Comparison of ENCODE assay signal across 8 cellular contexts in genomic region chr17:5526821-5527598, GRCh38. TPM values are rescaled to one million over a fixed set of nuclear protein-coding genes. Genes with fewer than 3 reads are reported as not detected.
DNase-seq lines count a peak whose midpoint lies in the region; ATAC-seq and TF ChIP-seq lines count a peak whose summit lies in the region.

No MANE protein-coding gene starts in this region.

- no peak overlapping the region for H3K27ac Mint-ChIP-seq in endodermal cell

- no peak overlapping the region for H3K4me3 ChIP-seq in BLaER1 treated with 17β-estradiol and CSF1 and Interleukin-3, amounts not matched to agents 10 nM and 100 nM
- H3K4me3 ChIP-seq in endodermal cell (ENCODE audit: low read length), result no peak overlapping the region

- peaks cover 0 to 70% (median 4%) of the 10 kb centered on the region in 11 experiments; a peak in 11 of 22 replicates for H4K20me1 ChIP-seq in BLaER1 treated with 17β-estradiol and CSF1 and Interleukin-3, amounts not matched to agents 10 nM and 100 nM

- H3K9me3 ChIP-seq in BLaER1 treated with 17β-estradiol and CSF1 and Interleukin-3, amounts not matched to agents 10 nM and 100 nM (replicated peaks in 1 of 11), result no peaks in the 10 kb centered on the region
- H3K9me3 ChIP-seq in endodermal cell (ENCODE audit: control insufficient read depth, low read length), result no peaks in the 10 kb centered on the region

- no peak for ATAC-seq in HG03159 (IDR thresholded peaks at IDR 0.05; ENCODE audit: unreplicated experiment)

- H3K36me3 ChIP-seq in BLaER1 treated with 17β-estradiol and CSF1 and Interleukin-3, amounts not matched to agents 10 nM and 100 nM, result peaks cover 67 to 100% (median 96%) of the 10 kb centered on the region in 11 experiments
- H3K36me3 ChIP-seq in endodermal cell (ENCODE audit: control insufficient read depth, insufficient read depth, low read length), result no peaks in the 10 kb centered on the region

- H3K27me3 ChIP-seq in BLaER1 treated with 17β-estradiol and CSF1 and Interleukin-3, amounts not matched to agents 10 nM and 100 nM, result no peaks in the 10 kb centered on the region
- no peaks in the 10 kb centered on the region for H3K27me3 ChIP-seq in endodermal cell (ENCODE audit: control insufficient read depth, insufficient read depth, low read length, poor library complexity, severe bottlenecking)

- no peaks in the 10 kb centered on the region for H3K9me3 Mint-ChIP-seq in endodermal cell

- H3K4me2 ChIP-seq in BLaER1 treated with 17β-estradiol and CSF1 and Interleukin-3, amounts not matched to agents 10 nM and 100 nM, result peak overlapping the region in 9 of 11 experiments; percentile 6 to 44 (median 32); a peak in 12 of 22 replicates

- peak overlapping the region in 5 of 11 experiments; percentile 9 to 47 (median 13); a peak in 4 of 22 replicates for H3K9ac ChIP-seq in BLaER1 treated with 17β-estradiol and CSF1 and Interleukin-3, amounts not matched to agents 10 nM and 100 nM
- H3K9ac ChIP-seq in endodermal cell (ENCODE audit: extremely low read depth, low read length, poor library complexity, severe bottlenecking), result no peak overlapping the region

- no peak for TF ChIP-seq CTCF in endodermal cell (conservative IDR thresholded peaks at IDR 0.05)

- peaks cover 3% of the 10 kb centered on the region for H3K27me3 Mint-ChIP-seq in endodermal cell (ENCODE audit: insufficient read depth)

- H3K36me3 Mint-ChIP-seq in endodermal cell (ENCODE audit: low read depth), result no peaks in the 10 kb centered on the region

- peak; percentile 100 for DNase-seq in LHCN-M2 (ENCODE audit: low read depth)
- peak; percentile 35 to 41 for DNase-seq in activated CD4-positive, alpha-beta T cell treated with anti-CD3 and anti-CD28 coated beads for 4 hours
- DNase-seq in endodermal cell, result no peak
- peak; percentile 24 for DNase-seq in mucosa of gallbladder (ENCODE audit: low spot score)
- DNase-seq in stimulated activated CD8-positive, alpha-beta memory T cell treated with anti-CD3 and anti-CD28 coated beads, Interleukin-7, amount 100 ng/mL, for 24 hours (ENCODE audit: low read depth), result peak; percentile 39
- no peak for DNase-seq in OCI-M2 (lab: John Stamatoyannopoulos, UW; ENCODE audit: unreplicated experiment)

- H3K27ac ChIP-seq in BLaER1 treated with 17β-estradiol and CSF1 and Interleukin-3, amounts not matched to agents 10 nM and 100 nM, result peak overlapping the region in 4 of 11 experiments; percentile 10 to 45 (median 32); a peak in 6 of 22 replicates
- H3K27ac ChIP-seq in endodermal cell (ENCODE audit: low read depth, low read length), result peak overlapping the region; percentile 99

- H3K4me1 Mint-ChIP-seq in endodermal cell, result no peaks in the 10 kb centered on the region

- WGBS in endodermal cell (ENCODE audit: insufficient coverage in 1 of 2, insufficient read length in 1 of 2), 2 experiments, result 73 to 83% methylated on average over 12 to 14 of the region's 14 CpGs

- no peak overlapping the region for H3K4me3 Mint-ChIP-seq in endodermal cell

- peaks cover 14 to 24% (median 18%) of the 10 kb centered on the region in 10 experiments for H3K4me1 ChIP-seq in BLaER1 treated with 17β-estradiol and CSF1 and Interleukin-3, amounts not matched to agents 10 nM and 100 nM
- H3K4me1 ChIP-seq in endodermal cell (ENCODE audit: control insufficient read depth, insufficient read depth, low read length), result no peaks in the 10 kb centered on the region

RNA-seq across cellular contexts. Expression of gene MIS12, which starts 40.6 kb away (rescaled TPM):
- total RNA-seq in LHCN-M2 (2014; rRNA removed) (26.2 and 26.4 TPM in 2 replicates), endodermal cell (10 to 100 TPM; 27.1 to 28.9 TPM), mucosa of gallbladder (15.3 TPM)
- 6.9 TPM for polyA plus RNA-seq in LHCN-M2 (2012)
- polyA plus RNA-seq in endodermal cell (2013, experiment 1 of 2), result 34.3 TPM
- 31.9 TPM for polyA plus RNA-seq in endodermal cell (2013, experiment 2 of 2)

RNA-seq across cellular contexts. Expression of gene DERL2, which starts 41.0 kb away (rescaled TPM):
- total RNA-seq in LHCN-M2 (2014; rRNA removed) (52.5 and 70.2 TPM in 2 replicates), endodermal cell (10 to 100 TPM; 68.0 to 75.1 TPM), mucosa of gallbladder (77.4 TPM)
- 88.1 TPM for polyA plus RNA-seq in LHCN-M2 (2012)
- 57.8 TPM for polyA plus RNA-seq in endodermal cell (2013, experiment 1 of 2)
- polyA plus RNA-seq in endodermal cell (2013, experiment 2 of 2), result 52.0 TPM

RNA-seq across cellular contexts. Expression of gene NLRP1, which starts 57.3 kb away (rescaled TPM):
- 33.3 and 39.0 TPM in 2 replicates for total RNA-seq in LHCN-M2 (2014; rRNA removed)
- 40.0 TPM for polyA plus RNA-seq in LHCN-M2 (2012)
- total RNA-seq in endodermal cell, result 1 to 10 TPM; 3.6 to 5.4 TPM
- 141 TPM for polyA plus RNA-seq in endodermal cell (2013, experiment 1 of 2)
- polyA plus RNA-seq in endodermal cell (2013, experiment 2 of 2), result 156 TPM
- total RNA-seq in mucosa of gallbladder, result 27.0 TPM

RNA-seq across cellular contexts. Expression of gene DHX33, which starts 58.2 kb away (rescaled TPM):
- 10.2 and 10.6 TPM in 2 replicates for total RNA-seq in LHCN-M2 (2014; rRNA removed)
- polyA plus RNA-seq in LHCN-M2 (2012), result 6.1 TPM
- total RNA-seq in endodermal cell, result 10 to 100 TPM; 35.0 TPM
- 21.9 TPM for polyA plus RNA-seq in endodermal cell (2013, experiment 1 of 2)
- 19.7 TPM for polyA plus RNA-seq in endodermal cell (2013, experiment 2 of 2)
- 11.5 TPM for total RNA-seq in mucosa of gallbladder

Comparison
In these comparisons a context has a peak if more than half of its experiments do, and no peak if none do; other contexts are left out.
1. DNase-seq: peak in LHCN-M2 (single experiment), activated CD4-positive, alpha-beta T cell treated with anti-CD3 and anti-CD28 coated beads for 4 hours (2 of 2), mucosa of gallbladder (single experiment) and stimulated activated CD8-positive, alpha-beta memory T cell treated with anti-CD3 and anti-CD28 coated beads, Interleukin-7, amount 100 ng/mL, for 24 hours (single experiment); none in endodermal cell (single experiment) and OCI-M2 (single experiment).